ENCODE assay signal across 20 cellular contexts in genomic region chr19:28213476-28214082, GRCh38.
DNase-seq lines count a peak whose midpoint lies in the region; TF ChIP-seq lines count a peak whose summit lies in the region.
"Had no signal": no experiment of that assay in that cellular context is flagged by ENCODE, and none has a peak within 500 bp of the region (broad histone marks: within the 10 kb centered on the region; RNA-seq: fewer than 3 reads in every experiment).

No MANE protein-coding gene starts in this region.

- no peak overlapping the region for H3K27ac Mint-ChIP-seq in osteocyte (ENCODE audit: unreplicated experiment)
- H3K27ac Mint-ChIP-seq: activated naive CD4-positive, alpha-beta T cell treated with anti-CD3 and anti-CD28 coated beads for 36 hours; B cell had no signal

- H3K36me3 Mint-ChIP-seq in osteocyte (ENCODE audit: unreplicated experiment) = no peaks in the 10 kb centered on the region

- H3K36me3 ChIP-seq in H7 (replicated peaks; ENCODE audit: control insufficient read depth, insufficient read depth, low read length) = no peaks in the 10 kb centered on the region
- H3K36me3 ChIP-seq: cardiac muscle cell, gastroesophageal sphincter, tibial artery had no signal

- H3K4me3 Mint-ChIP-seq in osteocyte (ENCODE audit: unreplicated experiment) = no peak overlapping the region
- H3K4me3 Mint-ChIP-seq: activated naive CD4-positive, alpha-beta T cell treated with anti-CD3 and anti-CD28 coated beads for 36 hours; B cell had no signal

- H3K27me3 Mint-ChIP-seq in osteocyte (ENCODE audit: unreplicated experiment) = no peaks in the 10 kb centered on the region
- H3K27me3 Mint-ChIP-seq: B cell had no signal

- DNase-seq in COLO829 (ENCODE audit: low spot score) (peak; percentile 35), HT1080 (ENCODE audit: low read depth) (peak; percentile 84), SK-MEL-5 (ENCODE audit: low read depth, low spot score) (peak; percentile 70), left kidney (ENCODE audit: low read depth, low spot score) (peak; percentile 38), NCI-H510A (lab: John Stamatoyannopoulos, UW) (no peak), RPMI8226 (no peak), H7 (no peak), osteocyte (ENCODE audit: extremely low spot score, unreplicated experiment) (no peak)
- DNase-seq: activated naive CD4-positive, alpha-beta T cell treated with anti-CD3 and anti-CD28 coated beads for 36 hours; DMS79 treated with DMSO at 0.1 percent for 48 hours; effector memory CD4-positive, alpha-beta T cell; NCI-H1417 treated with DMSO at 0.1 percent for 48 hours; NCI-H69; retina; SIG-M5; stimulated activated CD8-positive, alpha-beta memory T cell treated with anti-CD3 and anti-CD28 coated beads, Interleukin-4, amount 100 ng/mL, for 48 hours; tibial artery had no signal

- no peak for TF ChIP-seq CTCF in osteocyte (IDR thresholded peaks at IDR 0.05)

- no peak overlapping the region for H3K4me3 ChIP-seq in H7 (ENCODE audit: insufficient read depth, low read depth, low read length)
- H3K4me3 ChIP-seq: cardiac muscle cell, gastroesophageal sphincter, tibial artery had no signal

- no peaks in the 10 kb centered on the region for H3K4me1 Mint-ChIP-seq in osteocyte (ENCODE audit: unreplicated experiment)
- H3K4me1 Mint-ChIP-seq: B cell had no signal

- no peaks in the 10 kb centered on the region for H3K27me3 ChIP-seq in H7 (ENCODE audit: control insufficient read depth, insufficient read depth, low read length)
- H3K27me3 ChIP-seq: gastroesophageal sphincter, tibial artery had no signal

- in situ Hi-C loops in SK-MEL-5 (cut with HindIII; ENCODE audit: low pct_unique_long_range_greater_than_20kb, low sequenced_read_pairs) = no loop called here

- peaks cover 16% of the 10 kb centered on the region for H3K9me3 Mint-ChIP-seq in osteocyte (ENCODE audit: unreplicated experiment)

Comparison
In these comparisons a context has a peak if more than half of its experiments do, and no peak if none do; other contexts are left out.
1. DNase-seq: peak in COLO829 (single experiment), HT1080 (single experiment), SK-MEL-5 (single experiment) and left kidney (single experiment); none in NCI-H510A (single experiment), RPMI8226 (single experiment), H7 (single experiment) and osteocyte (single experiment).